Comparison of ENCODE assay signal across 14 cellular contexts in genomic region chrX:133987188-133987587, GRCh38. TPM values are rescaled to one million over a fixed set of nuclear protein-coding genes. Genes with fewer than 3 reads are reported as not detected.
DNase-seq lines count a peak whose midpoint lies in the region; ATAC-seq and TF ChIP-seq lines count a peak whose summit lies in the region.
"Had no signal": no experiment of that assay in that cellular context is flagged by ENCODE, and none has a peak within 500 bp of the region (broad histone marks: within the 10 kb centered on the region; RNA-seq: fewer than 3 reads in every experiment).

No MANE protein-coding gene starts in this region.

- no peaks in the 10 kb centered on the region for H3K27me3 ChIP-seq in Caco-2 (replicated peaks; ENCODE audit: control insufficient read depth, insufficient read depth, low read length)

- no peaks in the 10 kb centered on the region for H3K27me3 Mint-ChIP-seq in Caco-2 (ENCODE audit: insufficient read depth, unreplicated experiment)
- no peaks in the 10 kb centered on the region for H3K27me3 Mint-ChIP-seq in glutamatergic neuron (ENCODE audit: unreplicated experiment)
- peaks cover 6% of the 10 kb centered on the region for H3K27me3 Mint-ChIP-seq in nephron progenitor cell (ENCODE audit: low read depth, poor library complexity)
- H3K27me3 Mint-ChIP-seq in progenitor cell of endocrine pancreas = peaks cover 16% of the 10 kb centered on the region

- POLR2A ChIA-PET in Caco-2 (lab: Charles Lee) = no interaction called here

- H3K4me1 ChIP-seq in Caco-2 = peaks cover 8% of the 10 kb centered on the region
- H3K4me1 ChIP-seq: BLaER1 treated with 17β-estradiol and CSF1 and Interleukin-3, amounts not matched to agents 10 nM and 100 nM had no signal

- no peak for DNase-seq in Caco-2
- DNase-seq in glutamatergic neuron = no peak
- no peak for DNase-seq in nephron progenitor cell
- no peak for DNase-seq in progenitor cell of endocrine pancreas (ENCODE audit: low spot score, unreplicated experiment)
- DNase-seq in stimulated activated CD4-positive, alpha-beta T cell treated with anti-CD3 and anti-CD28 coated beads, Interleukin-2, amount 100 ng/mL, for 48 hours = no peak
- DNase-seq in NCI-H2081 (lab: John Stamatoyannopoulos, UW) = no peak
- DNase-seq: ACHN; CD4-positive, CD25-positive, alpha-beta regulatory T cell; DMS79 had no signal

- H3K36me3 ChIP-seq in Caco-2 (ENCODE audit: control insufficient read depth, insufficient read depth, low read length) = no peaks in the 10 kb centered on the region; the same call in none of the 2 replicates
- H3K36me3 ChIP-seq: BLaER1 treated with 17β-estradiol and CSF1 and Interleukin-3, amounts not matched to agents 10 nM and 100 nM had no signal

- intact Hi-C loops in Caco-2 (cut with micrococcal nuclease; ENCODE audit: unreplicated experiment) = loop anchor here (5.0 kb wide), 1 partner anchor 35 kb away; no protein-coding TSS in a partner anchor

- peak overlapping the region; percentile 58 for H3K27ac Mint-ChIP-seq in Caco-2 (ENCODE audit: unreplicated experiment)
- H3K27ac Mint-ChIP-seq in glutamatergic neuron (ENCODE audit: unreplicated experiment) = no peak overlapping the region
- peak overlapping the region; percentile 3 for H3K27ac Mint-ChIP-seq in nephron progenitor cell
- H3K27ac Mint-ChIP-seq in progenitor cell of endocrine pancreas = peak overlapping the region; percentile 26
- H3K27ac Mint-ChIP-seq: CD4-positive, CD25-positive, alpha-beta regulatory T cell had no signal

- TF ChIP-seq CTCF in Caco-2 (IDR thresholded peaks at IDR 0.05; ENCODE audit: insufficient read depth in 1 of 2, low read depth in 1 of 2, low read length in 1 of 2, severe bottlenecking in 1 of 2, unreplicated experiment in 1 of 2) (no peak), glutamatergic neuron (IDR thresholded peaks at IDR 0.05; ENCODE audit: partially characterized antibody, unreplicated experiment) (no peak), nephron progenitor cell (IDR thresholded peaks at IDR 0.05) (no peak), progenitor cell of endocrine pancreas (IDR thresholded peaks at IDR 0.05; ENCODE audit: unreplicated experiment) (no peak)

- no peak overlapping the region for H3K4me3 ChIP-seq in Caco-2 (ENCODE audit: low read depth, low read length)
- H3K4me3 ChIP-seq: BLaER1 treated with 17β-estradiol and CSF1 and Interleukin-3, amounts not matched to agents 10 nM and 100 nM; GM12878; HAP-1 had no signal

- H3K4me1 Mint-ChIP-seq in Caco-2 (ENCODE audit: low read depth, unreplicated experiment) (peaks cover 14% of the 10 kb centered on the region), glutamatergic neuron (ENCODE audit: low read depth, unreplicated experiment) (peaks cover 4% of the 10 kb centered on the region), nephron progenitor cell (peaks cover 79% of the 10 kb centered on the region), progenitor cell of endocrine pancreas (ENCODE audit: low read depth) (peaks cover 21% of the 10 kb centered on the region)

- CTCF ChIA-PET in Caco-2 (lab: Charles Lee) = no interaction called here

- H3K9me3 ChIP-seq in Caco-2 = no peaks in the 10 kb centered on the region
- H3K9me3 ChIP-seq: HAP-1 had no signal

- BruUV-seq in Caco-2 (replicated peaks; lab: Mats Ljungman, UMichigan) = no TSS peak

- peaks cover 5% of the 10 kb centered on the region for H3K36me3 Mint-ChIP-seq in Caco-2 (ENCODE audit: insufficient read depth, unreplicated experiment)
- H3K36me3 Mint-ChIP-seq in glutamatergic neuron (ENCODE audit: unreplicated experiment) = no peaks in the 10 kb centered on the region
- H3K36me3 Mint-ChIP-seq in nephron progenitor cell (ENCODE audit: low read depth) = no peaks in the 10 kb centered on the region
- H3K36me3 Mint-ChIP-seq in progenitor cell of endocrine pancreas (ENCODE audit: insufficient read depth) = no peaks in the 10 kb centered on the region
- H3K36me3 Mint-ChIP-seq: CD4-positive, CD25-positive, alpha-beta regulatory T cell had no signal

- H3K4me3 Mint-ChIP-seq in Caco-2 (ENCODE audit: unreplicated experiment) = no peak overlapping the region
- H3K4me3 Mint-ChIP-seq in glutamatergic neuron (ENCODE audit: unreplicated experiment) = peak overlapping the region; percentile 17
- no peak overlapping the region for H3K4me3 Mint-ChIP-seq in nephron progenitor cell
- no peak overlapping the region for H3K4me3 Mint-ChIP-seq in progenitor cell of endocrine pancreas (ENCODE audit: low read depth)
- H3K4me3 Mint-ChIP-seq: CD4-positive, CD25-positive, alpha-beta regulatory T cell had no signal

- ATAC-seq in GM19452 (IDR thresholded peaks at IDR 0.05; ENCODE audit: unreplicated experiment) = no peak
- ATAC-seq: GM12878 had no signal

- H3K9me3 Mint-ChIP-seq in Caco-2 (ENCODE audit: unreplicated experiment) (no peaks in the 10 kb centered on the region), glutamatergic neuron (ENCODE audit: unreplicated experiment) (peaks cover 1% of the 10 kb centered on the region), nephron progenitor cell (no peaks in the 10 kb centered on the region), progenitor cell of endocrine pancreas (ENCODE audit: low read depth) (no peaks in the 10 kb centered on the region)

RNA-seq across cellular contexts. Expression of gene GPC3, which starts 1.8 kb away (rescaled TPM):
- total RNA-seq in Caco-2 (2022) = 233 and 266 TPM in 2 replicates
- total RNA-seq in glutamatergic neuron (ENCODE audit: unreplicated experiment) = 4.2 TPM
- total RNA-seq in progenitor cell of endocrine pancreas = 197 and 259 TPM in 2 replicates
- total RNA-seq: A172 had no signal

Comparison
In these comparisons a context has a peak if more than half of its experiments do, and no peak if none do; other contexts are left out.
1. RNA of gene GPC3, which starts 1.8 kb away (total RNA-seq): 233 to 266 TPM in Caco-2 and 197 to 259 TPM in progenitor cell of endocrine pancreas; 4.2 TPM in glutamatergic neuron (single experiment); every median in the first group is over 10 times any median in the second.